In the genomic region with DNA sequence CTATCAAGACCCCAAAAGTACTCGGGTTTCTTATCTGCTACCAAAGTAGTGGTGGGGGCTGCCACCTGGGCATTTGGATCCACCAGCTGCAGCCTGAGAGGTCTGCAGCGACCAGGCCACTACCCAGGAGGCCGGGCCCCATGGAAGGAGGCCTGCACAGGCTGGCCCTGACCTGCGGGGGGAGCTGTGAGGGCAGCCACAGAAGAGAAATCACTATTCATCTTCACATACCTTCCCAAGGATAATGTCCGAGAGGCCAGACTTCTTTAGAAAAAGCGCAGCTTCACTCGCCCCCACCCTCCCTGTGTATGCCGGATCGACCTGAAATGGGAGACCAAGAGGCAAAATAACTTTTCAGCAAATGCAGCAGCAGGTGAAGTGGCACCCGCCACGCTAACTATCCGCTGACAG, we compare ENCODE assay signal across 9 cellular contexts. TPM values are rescaled to one million over a fixed set of nuclear protein-coding genes. Genes with fewer than 3 reads are reported as not detected.
A peak's percentile ranks its signal among the peaks of the same experiment; 100 is the strongest.
DNase-seq lines count a peak whose midpoint lies in the region; ATAC-seq, FAIRE-seq and TF ChIP-seq lines count a peak whose summit lies in the region.
"Had no signal": no experiment of that assay in that cellular context is flagged by ENCODE, and none has a peak within 500 bp of the region (broad histone marks: within the 10 kb centered on the region; RNA-seq: fewer than 3 reads in every experiment).

No MANE protein-coding gene starts in this region.

- H3K27ac ChIP-seq in KMS-11 = no peak overlapping the region
- peak overlapping the region in 1 of 5 donors; percentile 64 for H3K27ac ChIP-seq in adrenal gland
- peak overlapping the region; percentile 67 for H3K27ac ChIP-seq in mesenchymal stem cell (ENCODE audit: low read length, poor library complexity, severe bottlenecking)

- H3K36me3 ChIP-seq in KMS-11 (ENCODE audit: insufficient read depth) (no peaks in the 10 kb centered on the region), adrenal gland (replicated peaks in 1 of 2) (peaks cover 0 to 12% of the 10 kb centered on the region in 2 donors), mesenchymal stem cell (ENCODE audit: control insufficient read depth in 1 of 2, insufficient read depth in 2 of 2, low read depth in 1 of 2, low read length in 2 of 2) (peaks cover 27 to 36% of the 10 kb centered on the region in 2 experiments)

- H3K9ac ChIP-seq in KMS-11 (no peak overlapping the region), mesenchymal stem cell (ENCODE audit: low read length) (no peak overlapping the region)

- no peak overlapping the region for H2AFZ ChIP-seq in KMS-11 (ENCODE audit: low read depth)
- no peak overlapping the region for H2AFZ ChIP-seq in mesenchymal stem cell (ENCODE audit: low read depth, low read length)

- intact Hi-C loops in adrenal gland (cut with DNase I) = no loop called here
- intact Hi-C loops in sciatic nerve (cut with DNase I) = no loop called here

- H2AK5ac ChIP-seq in mesenchymal stem cell (ENCODE audit: low read length, severe bottlenecking) = peak overlapping the region; percentile 57

- no peaks in the 10 kb centered on the region for H3K27me3 ChIP-seq in KMS-11 (ENCODE audit: insufficient read depth, low read depth)
- H3K27me3 ChIP-seq in adrenal gland = no peaks in the 10 kb centered on the region
- no peaks in the 10 kb centered on the region for H3K27me3 ChIP-seq in mesenchymal stem cell (ENCODE audit: control insufficient read depth in 1 of 2, insufficient read depth in 1 of 2, low read length in 2 of 2)

- H3K23ac ChIP-seq in mesenchymal stem cell (ENCODE audit: low read length in 2 of 2) = no peak overlapping the region

- no peak overlapping the region for H4K91ac ChIP-seq in mesenchymal stem cell (ENCODE audit: low read length)

- H2BK12ac ChIP-seq in mesenchymal stem cell (ENCODE audit: low read length in 2 of 2) = no peak overlapping the region

- H4K8ac ChIP-seq in mesenchymal stem cell (ENCODE audit: low read length) = no peak overlapping the region

- H3K18ac ChIP-seq in mesenchymal stem cell (ENCODE audit: low read depth in 1 of 2, low read length in 2 of 2) = no peak overlapping the region

- TF ChIP-seq CTCF in D721Med (IDR thresholded peaks at IDR 0.05; ENCODE audit: insufficient read depth, missing control alignments) = peak; percentile 54
- TF ChIP-seq CTCF in KMS-11 (conservative IDR thresholded peaks at IDR 0.05; ENCODE audit: low read depth, low read length) = peak; percentile 38; the same call in 1 of the 2 replicates
- TF ChIP-seq CTCF in adrenal gland (IDR thresholded peaks at IDR 0.05) = peak; percentile 22 to 51 (median 41)

- H3K4me1 ChIP-seq in KMS-11 (ENCODE audit: low read depth, poor library complexity, severe bottlenecking) = peaks cover 67% of the 10 kb centered on the region
- H3K4me1 ChIP-seq in adrenal gland (replicated peaks in 1 of 2) = peaks cover 4 to 48% of the 10 kb centered on the region in 2 donors
- H3K4me1 ChIP-seq in mesenchymal stem cell (ENCODE audit: control insufficient read depth, insufficient read depth, low read depth, low read length) = peaks cover 43% of the 10 kb centered on the region

- H3K4me3 ChIP-seq in KMS-11 (IDR thresholded peaks at IDR 0.05; ENCODE audit: insufficient read depth, low read depth, low read length) = no peak overlapping the region
- no peak overlapping the region for H3K4me3 ChIP-seq in adrenal gland
- H3K4me3 ChIP-seq in mesenchymal stem cell (ENCODE audit: insufficient read depth in 1 of 2, low read depth in 1 of 2, low read length in 2 of 2) = no peak overlapping the region

- H3K79me1 ChIP-seq in mesenchymal stem cell (replicated peaks; ENCODE audit: low read length, poor library complexity, severe bottlenecking) = peaks cover 17% of the 10 kb centered on the region

- H2BK120ac ChIP-seq in mesenchymal stem cell (ENCODE audit: low read depth, low read length) = no peak overlapping the region

- no peak overlapping the region for H3K4me2 ChIP-seq in KMS-11
- H3K4me2 ChIP-seq in mesenchymal stem cell (ENCODE audit: low read length, poor library complexity, severe bottlenecking) = no peak overlapping the region

- TF ChIP-seq POLR2A in adrenal gland (IDR thresholded peaks at IDR 0.05) = no peak

- DNase-seq in D721Med (ENCODE audit: insufficient read length, low spot score) (peak; percentile 49), adrenal gland (peak in 4 of 7 donors; percentile 45 to 72 (median 56)), mesenchymal stem cell (peak; percentile 28), sciatic nerve (ENCODE audit: low spot score) (no peak)

- WGBS in adrenal gland, 4 donors = 75 to 81% (median 78%) methylated on average over 11 to 12 of the region's 12 CpGs
- WGBS in mesenchymal stem cell = 93% methylated on average over 11 of the region's 12 CpGs

- H3K79me2 ChIP-seq in KMS-11 (ENCODE audit: insufficient read depth, low read depth) = peaks cover 44% of the 10 kb centered on the region; the same call in 1 of the 2 replicates

- H3K4ac ChIP-seq in mesenchymal stem cell (ENCODE audit: low read depth in 1 of 2, low read length in 2 of 2) = peak overlapping the region; percentile 8 to 35

- H4K20me1 ChIP-seq in KMS-11 (ENCODE audit: insufficient read depth) = no peaks in the 10 kb centered on the region

- H3K14ac ChIP-seq in mesenchymal stem cell (ENCODE audit: low read length in 2 of 2) = no peak overlapping the region

- no peak for FAIRE-seq in D721Med (lab: Jason Lieb, UNC)

- no peak overlapping the region for H2BK5ac ChIP-seq in mesenchymal stem cell (ENCODE audit: low read depth, low read length, poor library complexity, severe bottlenecking)

- ATAC-seq in GM18868 (IDR thresholded peaks at IDR 0.05; ENCODE audit: unreplicated experiment) (no peak), HG02885 (IDR thresholded peaks at IDR 0.05; ENCODE audit: poor library complexity, unreplicated experiment) (no peak), sciatic nerve (no peak), HG03521 (IDR thresholded peaks at IDR 0.05; ENCODE audit: unreplicated experiment) (no peak)

- H2BK15ac ChIP-seq in mesenchymal stem cell (ENCODE audit: low read depth, poor library complexity, severe bottlenecking) = no peak overlapping the region

- no peaks in the 10 kb centered on the region for H3K9me3 ChIP-seq in adrenal gland (replicated peaks in 1 of 3)
- H3K9me3 ChIP-seq in mesenchymal stem cell (ENCODE audit: control insufficient read depth, low read length) = no peaks in the 10 kb centered on the region

RNA-seq across cellular contexts. Expression of gene EPS15L1, which starts 30.1 kb away (rescaled TPM):
- total RNA-seq in adrenal gland (10 to 100 TPM in 7 of 8 donors, 1 to 10 TPM in 1; 9.7 to 46.7 (median 29.2) TPM), sciatic nerve (50.6 TPM)
- polyA plus RNA-seq in adrenal gland = 10 to 100 TPM; 28.9 to 59.0 (median 32.6) TPM
- polyA plus RNA-seq in mesenchymal stem cell (2013, experiment 1 of 2) = 23.1 TPM
- polyA plus RNA-seq in mesenchymal stem cell (2013, experiment 2 of 2) = 24.0 TPM

RNA-seq across cellular contexts. Expression of gene CALR3, which starts 54.3 kb away (rescaled TPM):
- total RNA-seq in adrenal gland (under 1 TPM in 1 of 8 donors, not detected in 7; 0.41 TPM), sciatic nerve (not detected)
- under 1 TPM in 2 of 3 donors, not detected in 1; 0.07 to 0.11 TPM for polyA plus RNA-seq in adrenal gland
- 0.08 TPM for polyA plus RNA-seq in mesenchymal stem cell (2013, experiment 1 of 2)
- 0.04 TPM for polyA plus RNA-seq in mesenchymal stem cell (2013, experiment 2 of 2)
- total RNA-seq: LHCN-M2 had no signal

RNA-seq across cellular contexts. Expression of gene C19orf44, which starts 54.5 kb away (rescaled TPM):
- total RNA-seq in adrenal gland (1 to 10 TPM; 3.4 to 9.3 (median 5.6) TPM), sciatic nerve (11.2 TPM)
- polyA plus RNA-seq in adrenal gland = 10 to 100 TPM in 1 of 3 donors, 1 to 10 TPM in 2; 4.8 to 12.1 (median 5.9) TPM
- 3.3 TPM for polyA plus RNA-seq in mesenchymal stem cell (2013, experiment 1 of 2)
- 3.0 TPM for polyA plus RNA-seq in mesenchymal stem cell (2013, experiment 2 of 2)
